In the genomic region with DNA sequence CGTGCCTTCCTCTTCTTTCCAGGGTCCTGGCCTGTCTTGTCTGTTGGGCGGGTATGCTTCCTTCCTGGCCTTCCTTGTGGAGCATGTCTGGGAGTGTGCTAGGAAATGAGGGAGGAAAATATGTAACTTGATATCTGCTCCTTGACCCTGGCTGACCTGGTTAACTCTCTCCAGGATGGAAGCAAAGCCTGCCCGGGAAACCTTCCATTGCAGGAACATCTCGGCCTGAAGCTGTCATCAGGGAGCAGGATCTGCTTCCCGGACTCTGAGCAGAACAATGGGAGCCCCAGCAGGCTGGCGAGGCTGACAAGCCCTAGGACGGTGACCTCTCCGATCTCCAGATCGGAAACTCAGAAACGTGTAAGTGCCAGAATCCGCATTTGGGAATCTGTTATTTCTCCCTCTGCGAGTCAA, we compare ENCODE assay signal across 10 cellular contexts.
A peak's percentile ranks its signal among the peaks of the same experiment; 100 is the strongest.
DNase-seq lines count a peak whose midpoint lies in the region; ATAC-seq and TF ChIP-seq lines count a peak whose summit lies in the region.
"Had no signal": no experiment of that assay in that cellular context is flagged by ENCODE, and none has a peak within 500 bp of the region (broad histone marks: within the 10 kb centered on the region; RNA-seq: fewer than 3 reads in every experiment).

No MANE protein-coding gene starts in this region.

- POLR2A ChIA-PET in MCF 10A (lab: Yijun Ruan, JAX), result interaction anchor here (1.2 kb wide), 1 partner anchor 50 kb away, joined by 3 read pairs; no protein-coding TSS in a partner anchor

- H3K27ac ChIP-seq in breast epithelium, result peak overlapping the region; percentile 81 to 90
- peak overlapping the region; percentile 31 for H3K27ac ChIP-seq in osteoblast (ENCODE audit: low read depth, low read length)
- no peak overlapping the region for H3K27ac ChIP-seq in foreskin keratinocyte

- ATAC-seq in foreskin keratinocyte (no peak), HG02678 (IDR thresholded peaks at IDR 0.05; ENCODE audit: unreplicated experiment) (no peak)

- TF ChIP-seq CTCF in breast epithelium (IDR thresholded peaks at IDR 0.05) (no peak), MCF 10A (IDR thresholded peaks at IDR 0.05; ENCODE audit: unreplicated experiment) (no peak), fibroblast of villous mesenchyme (IDR thresholded peaks at IDR 0.05; ENCODE audit: insufficient read depth, low read depth, low read length) (no peak), osteoblast (IDR thresholded peaks at IDR 0.05; ENCODE audit: extremely low read depth, low read depth, low read length) (no peak), foreskin keratinocyte (conservative IDR thresholded peaks at IDR 0.05) (no peak)

- H3K9me3 ChIP-seq in breast epithelium, result no peaks in the 10 kb centered on the region
- no peaks in the 10 kb centered on the region for H3K9me3 ChIP-seq in osteoblast (ENCODE audit: low read depth, low read length)

- no peaks in the 10 kb centered on the region for H3K36me3 Mint-ChIP-seq in MCF 10A (ENCODE audit: insufficient read depth, unreplicated experiment)

- BruUV-seq in MCF 10A (replicated peaks; lab: Mats Ljungman, UMichigan), result no TSS peak

- no peak overlapping the region for H3K27ac Mint-ChIP-seq in MCF 10A (ENCODE audit: low read depth, unreplicated experiment)

- DNase-seq in breast epithelium (ENCODE audit: low spot score in 2 of 2), result no peak
- no peak for DNase-seq in MCF 10A (ENCODE audit: unreplicated experiment)
- DNase-seq in fibroblast of villous mesenchyme (ENCODE audit: low read depth), result peak; percentile 64
- no peak for DNase-seq in osteoblast (ENCODE audit: insufficient read length, low spot score, missing footprints)
- no peak for DNase-seq in T-helper 9 cell
- DNase-seq in foreskin keratinocyte, result no peak
- DNase-seq in globus pallidus (ENCODE audit: low spot score), result no peak
- DNase-seq: activated T-cell treated with anti-CD3 and anti-CD28 coated beads, Interleukin-2, amount 50 U/mL, for 48 hours; NCI-H524 had no signal

- no peaks in the 10 kb centered on the region for H3K36me3 ChIP-seq in breast epithelium
- H3K36me3 ChIP-seq in osteoblast (ENCODE audit: insufficient read depth, low read length), result no peaks in the 10 kb centered on the region

- no peaks in the 10 kb centered on the region for H4K20me1 ChIP-seq in osteoblast (ENCODE audit: insufficient read depth, low read length)

- peaks cover 0 to 23% of the 10 kb centered on the region in 2 donors for H3K4me1 ChIP-seq in breast epithelium
- H3K4me1 ChIP-seq in osteoblast (ENCODE audit: insufficient read depth, low read length), result peaks cover 41% of the 10 kb centered on the region
- peaks cover 6% of the 10 kb centered on the region for H3K4me1 ChIP-seq in foreskin keratinocyte

- no peaks in the 10 kb centered on the region for H3K79me2 ChIP-seq in osteoblast (ENCODE audit: insufficient read depth, low read length)

- H3K4me2 ChIP-seq in osteoblast (ENCODE audit: insufficient read depth, low read length), result peak overlapping the region; percentile 70

- no peaks in the 10 kb centered on the region for H3K27me3 Mint-ChIP-seq in MCF 10A (ENCODE audit: insufficient read depth, unreplicated experiment)

- H3K4me3 ChIP-seq in breast epithelium (peak overlapping the region; percentile 16 to 51 (median 18)), fibroblast of villous mesenchyme (ENCODE audit: low read depth, low read length) (no peak overlapping the region), osteoblast (ENCODE audit: insufficient read depth, low read length) (no peak overlapping the region)

- H2AFZ ChIP-seq in osteoblast (ENCODE audit: low read length), result peak overlapping the region; percentile 37

- no peak for TF ChIP-seq POLR2A in breast epithelium (IDR thresholded peaks at IDR 0.05)

- H3K27me3 ChIP-seq in breast epithelium (no peaks in the 10 kb centered on the region), osteoblast (ENCODE audit: insufficient read depth, low read length) (no peaks in the 10 kb centered on the region), foreskin keratinocyte (no peaks in the 10 kb centered on the region)

- no peak overlapping the region for H3K4me3 Mint-ChIP-seq in MCF 10A (ENCODE audit: unreplicated experiment)

- intact Hi-C loops in breast epithelium (cut with DNase I; ENCODE audit: low total_unique reads) (no loop called here), MCF 10A (cut with micrococcal nuclease) (no loop called here)

- no peaks in the 10 kb centered on the region for H3K9me3 Mint-ChIP-seq in MCF 10A (ENCODE audit: unreplicated experiment)

- H3K4me1 Mint-ChIP-seq in MCF 10A (ENCODE audit: insufficient read depth, unreplicated experiment), result peaks cover 7% of the 10 kb centered on the region

- CTCF ChIA-PET in MCF 10A (lab: Yijun Ruan, JAX), result no interaction called here

Comparison
In these comparisons a context has a peak if more than half of its experiments do, and no peak if none do; other contexts are left out.
1. H3K4me3 ChIP-seq: peak in breast epithelium (3 of 3); none in fibroblast of villous mesenchyme (single experiment) and osteoblast (single experiment).